In the genomic region with DNA sequence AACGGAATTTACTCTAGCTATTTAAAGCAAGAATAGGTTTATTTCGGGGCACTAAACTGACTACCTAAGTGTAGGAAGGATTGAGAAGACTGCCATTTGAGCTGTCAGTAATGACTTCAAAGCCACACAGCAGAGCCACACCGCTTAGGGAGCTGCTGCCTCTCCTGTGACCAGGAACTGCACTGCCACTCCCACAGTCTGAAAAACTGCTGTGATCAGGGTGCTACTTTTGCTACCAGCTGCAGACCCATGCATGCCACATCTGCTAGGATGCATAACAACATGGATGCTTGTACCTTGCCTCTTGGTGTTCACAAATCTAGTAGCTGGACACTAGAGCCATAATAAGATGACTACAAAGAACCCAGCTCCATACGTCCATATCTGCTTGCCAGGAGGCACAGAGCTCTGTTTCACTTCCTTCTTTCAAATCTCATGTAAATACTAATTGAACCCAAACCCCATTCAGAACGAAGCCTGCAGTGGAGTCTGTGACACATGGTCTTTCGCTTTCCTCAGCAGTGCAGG, we compare ENCODE assay signal across 12 cellular contexts. TPM values are rescaled to one million over a fixed set of nuclear protein-coding genes. Genes with fewer than 3 reads are reported as not detected.
A peak's percentile ranks its signal among the peaks of the same experiment; 100 is the strongest.
DNase-seq lines count a peak whose midpoint lies in the region; ATAC-seq lines count a peak whose summit lies in the region.
"Had no signal": no experiment of that assay in that cellular context is flagged by ENCODE, and none has a peak within 500 bp of the region (broad histone marks: within the 10 kb centered on the region; RNA-seq: fewer than 3 reads in every experiment).

No MANE protein-coding gene starts in this region.

- in situ Hi-C loops in KBM-7 (cut with MboI; ENCODE audit: low pct_unique_long_range_greater_than_20kb, low sequenced_read_pairs), result no loop called here

- H3K9me3 Mint-ChIP-seq in activated T-cell treated with anti-CD3 and anti-CD28 coated beads, Interleukin-2, amount 50 U/mL, for 72 hours, result no peaks in the 10 kb centered on the region
- H3K9me3 Mint-ChIP-seq: activated naive CD4-positive, alpha-beta T cell treated with anti-CD3 and anti-CD28 coated beads, Interleukin-2, amount 50 U/mL, for 72 hours had no signal

- peak; percentile 90 for ATAC-seq in GM18907 (IDR thresholded peaks at IDR 0.05; ENCODE audit: unreplicated experiment)
- peak; percentile 90 for ATAC-seq in HG02610 (IDR thresholded peaks at IDR 0.05; ENCODE audit: unreplicated experiment)
- ATAC-seq in activated T-cell treated with anti-CD3 and anti-CD28 coated beads, Interleukin-2, amount 50 U/mL, for 72 hours (replicated peaks in 1 of 2), result no peak
- ATAC-seq: activated naive CD4-positive, alpha-beta T cell treated with anti-CD3 and anti-CD28 coated beads, Interleukin-2, amount 50 U/mL, for 72 hours; right cardiac atrium had no signal

- no peak overlapping the region for H3K27ac Mint-ChIP-seq in activated T-cell treated with anti-CD3 and anti-CD28 coated beads, Interleukin-2, amount 50 U/mL, for 72 hours
- H3K27ac Mint-ChIP-seq: activated naive CD4-positive, alpha-beta T cell treated with anti-CD3 and anti-CD28 coated beads, Interleukin-2, amount 50 U/mL, for 72 hours had no signal

- peaks cover 37% of the 10 kb centered on the region for H3K27me3 Mint-ChIP-seq in activated T-cell treated with anti-CD3 and anti-CD28 coated beads, Interleukin-2, amount 50 U/mL, for 72 hours (ENCODE audit: low read depth)

- no peaks in the 10 kb centered on the region for H3K36me3 Mint-ChIP-seq in activated T-cell treated with anti-CD3 and anti-CD28 coated beads, Interleukin-2, amount 50 U/mL, for 72 hours (ENCODE audit: insufficient read depth in 2 of 2)
- H3K36me3 Mint-ChIP-seq: activated naive CD4-positive, alpha-beta T cell treated with anti-CD3 and anti-CD28 coated beads, Interleukin-2, amount 50 U/mL, for 72 hours had no signal

- peaks cover 14 to 22% of the 10 kb centered on the region in 2 donors for H3K4me1 ChIP-seq in mucosa of rectum (ENCODE audit: control insufficient read depth in 2 of 2, insufficient read depth in 2 of 2, low read length in 2 of 2)
- H3K4me1 ChIP-seq: testis had no signal

- peaks cover 14% of the 10 kb centered on the region for H3K4me1 Mint-ChIP-seq in activated T-cell treated with anti-CD3 and anti-CD28 coated beads, Interleukin-2, amount 50 U/mL, for 72 hours (ENCODE audit: low read depth)

- H3K9me3 ChIP-seq in mucosa of rectum (ENCODE audit: control insufficient read depth in 2 of 2, low read length in 2 of 2), result no peaks in the 10 kb centered on the region
- H3K9me3 ChIP-seq: Peyer's patch, testis had no signal

- peaks cover 0 to 3% of the 10 kb centered on the region in 2 donors for H3K27me3 ChIP-seq in mucosa of rectum (ENCODE audit: control insufficient read depth in 2 of 2, insufficient read depth in 2 of 2, low read length in 2 of 2)
- H3K27me3 ChIP-seq: Peyer's patch, testis had no signal

- H3K36me3 ChIP-seq in mucosa of rectum (ENCODE audit: control insufficient read depth in 2 of 2, insufficient read depth in 2 of 2, low read length in 2 of 2), result no peaks in the 10 kb centered on the region
- H3K36me3 ChIP-seq: Peyer's patch had no signal

- H3K27ac ChIP-seq in mucosa of rectum (ENCODE audit: low read depth in 2 of 2, low read length in 2 of 2), result peak overlapping the region; percentile 48 to 97
- H3K27ac ChIP-seq: testis had no signal

- H3K4me3 ChIP-seq in mucosa of rectum (ENCODE audit: low read length in 2 of 2), result peak overlapping the region; percentile 5 to 83
- H3K4me3 ChIP-seq: testis had no signal

- H3K4me3 Mint-ChIP-seq in activated T-cell treated with anti-CD3 and anti-CD28 coated beads, Interleukin-2, amount 50 U/mL, for 72 hours, result no peak overlapping the region

- H3K9ac ChIP-seq in mucosa of rectum (ENCODE audit: low read depth in 1 of 2, low read length in 2 of 2), result no peak overlapping the region

- DNase-seq in KBM-7 (peak; percentile 63), NCI-H1694 (lab: John Stamatoyannopoulos, UW) (no peak), mucosa of gallbladder (ENCODE audit: low spot score) (no peak), epidermal melanocyte (ENCODE audit: insufficient read length, low spot score) (no peak)
- no peak for DNase-seq in activated T-cell treated with anti-CD3 and anti-CD28 coated beads, Interleukin-2, amount 50 U/mL, for 72 hours
- DNase-seq: right cardiac atrium, testis had no signal

RNA-seq across cellular contexts. Expression of a gene that starts 2.2 kb away (rescaled TPM):
- total RNA-seq in mucosa of gallbladder, result 103 TPM
- 1 to 10 TPM; 1.6 to 3.1 TPM for total RNA-seq in activated T-cell treated with anti-CD3 and anti-CD28 coated beads, Interleukin-2, amount 50 U/mL, for 72 hours

RNA-seq across cellular contexts. Expression of a gene that starts 52.7 kb away (rescaled TPM):
- total RNA-seq in mucosa of gallbladder, result 0.06 TPM
- not detected for total RNA-seq in activated T-cell treated with anti-CD3 and anti-CD28 coated beads, Interleukin-2, amount 50 U/mL, for 72 hours
- total RNA-seq: activated naive CD4-positive, alpha-beta T cell treated with anti-CD3 and anti-CD28 coated beads, Interleukin-2, amount 50 U/mL, for 72 hours; right cardiac atrium had no signal

Comparison
In these comparisons a context has a peak if more than half of its experiments do, and no peak if none do; other contexts are left out.
1. ATAC-seq: peak in GM18907 (single experiment) and HG02610 (single experiment); none in activated T-cell treated with anti-CD3 and anti-CD28 coated beads, Interleukin-2, amount 50 U/mL, for 72 hours (0 of 2).
2. RNA of a gene that starts 2.2 kb away (total RNA-seq): 103 TPM in mucosa of gallbladder (single experiment); 1.6 to 3.1 TPM in activated T-cell treated with anti-CD3 and anti-CD28 coated beads, Interleukin-2, amount 50 U/mL, for 72 hours; every median in the first group is over 10 times any median in the second.